ENCODE assay signal across 20 cellular contexts in the genomic region with DNA sequence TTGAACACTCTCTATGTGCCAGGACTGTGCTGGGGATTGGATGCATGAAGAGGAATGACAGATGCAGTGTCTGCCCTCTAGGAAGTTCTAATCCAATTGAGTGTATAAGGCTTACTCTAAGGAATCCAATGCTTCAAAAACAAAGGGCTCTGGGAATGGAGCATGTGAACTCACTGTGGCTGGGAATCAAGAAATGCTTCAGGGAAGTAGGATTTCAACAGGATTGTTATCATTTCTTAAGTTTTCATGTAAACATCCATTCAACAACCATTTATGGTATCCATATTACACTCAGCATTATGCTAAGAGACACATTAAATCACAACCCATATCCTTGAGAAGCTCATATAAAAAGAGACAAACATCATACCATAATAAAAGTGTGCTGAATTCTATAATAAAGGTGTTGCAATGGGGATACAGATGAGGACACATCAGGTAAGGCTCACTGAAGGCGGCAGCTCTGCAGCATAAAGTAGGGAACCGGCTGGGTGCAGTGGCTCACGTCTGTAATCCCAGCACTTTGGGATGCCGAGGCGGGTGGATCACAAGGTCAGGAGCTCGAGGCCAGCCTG. TPM values are rescaled to one million over a fixed set of nuclear protein-coding genes. Genes with fewer than 3 reads are reported as not detected.
DNase-seq lines count a peak whose midpoint lies in the region; ATAC-seq and TF ChIP-seq lines count a peak whose summit lies in the region.
"Had no signal": no experiment of that assay in that cellular context is flagged by ENCODE, and none has a peak within 500 bp of the region (broad histone marks: within the 10 kb centered on the region; RNA-seq: fewer than 3 reads in every experiment).

No MANE protein-coding gene starts in this region.

- ATAC-seq in GM18868 (IDR thresholded peaks at IDR 0.05; ENCODE audit: unreplicated experiment), result no peak
- no peak for ATAC-seq in stimulated activated naive CD8-positive, alpha-beta T cell treated with anti-CD3 and anti-CD28 coated beads, Interleukin-15, Interleukin-2, amounts not matched to agents 100 U/mL and 50 U/mL, for 24 hours
- no peak for ATAC-seq in HG02759 (IDR thresholded peaks at IDR 0.05; ENCODE audit: unreplicated experiment)
- ATAC-seq: HepG2 had no signal

- POLR2A ChIA-PET in HEK293 (lab: Yijun Ruan, JAX), result interaction anchor here (3.9 kb wide), 1 partner anchor 12 kb away, joined by 10 read pairs; the partner anchor contains the start of gene SIL1

- no peak overlapping the region for H3K27ac ChIP-seq in HEK293 (ENCODE audit: extremely low read depth, low read depth, low read length)
- H3K27ac ChIP-seq in hepatocyte, result peak overlapping the region; percentile 55
- H3K27ac ChIP-seq in caudate nucleus (ENCODE audit: low read depth, low read length), result no peak overlapping the region

- no peak overlapping the region for H3K9ac ChIP-seq in adipocyte (ENCODE audit: low read length)

- H2AFZ ChIP-seq in hepatocyte, result no peak overlapping the region

- H3K4me2 ChIP-seq in hepatocyte, result no peak overlapping the region

- H3K9me3 ChIP-seq in HEK293 (ENCODE audit: control insufficient read depth, insufficient read depth, low read depth, low read length), result no peaks in the 10 kb centered on the region
- H3K9me3 ChIP-seq in adipocyte (ENCODE audit: control insufficient read depth, low read length), result no peaks in the 10 kb centered on the region
- no peaks in the 10 kb centered on the region for H3K9me3 ChIP-seq in hepatocyte (ENCODE audit: low read depth)
- H3K9me3 ChIP-seq: Caco-2, Peyer's patch had no signal

- H3K36me3 ChIP-seq in HEK293 (ENCODE audit: control insufficient read depth in 2 of 2, insufficient read depth in 1 of 2, low read length in 2 of 2), result peaks cover 0 to 7% of the 10 kb centered on the region in 2 experiments; a peak in 2 of 3 replicates
- H3K36me3 ChIP-seq in adipocyte (ENCODE audit: control insufficient read depth, insufficient read depth, low read length, severe bottlenecking), result no peaks in the 10 kb centered on the region
- no peaks in the 10 kb centered on the region for H3K36me3 ChIP-seq in hepatocyte (replicated peaks; ENCODE audit: insufficient read depth, low read depth)
- H3K36me3 ChIP-seq: Peyer's patch had no signal

- H3K4me1 ChIP-seq in HEK293 (ENCODE audit: control insufficient read depth, insufficient read depth, low read length) (peaks cover 30% of the 10 kb centered on the region), adipocyte (ENCODE audit: control insufficient read depth, insufficient read depth, low read length) (peaks cover 39% of the 10 kb centered on the region), hepatocyte (ENCODE audit: insufficient read depth) (peaks cover 56% of the 10 kb centered on the region)

- 96% methylated on average over 6 of the region's 6 CpGs for WGBS in hepatocyte (ENCODE audit: low lambda C conversion rate, missing lambda C conversion rate)

- no peak overlapping the region for H3K4me3 ChIP-seq in HEK293 (ENCODE audit: low read depth, low read length)
- H3K4me3 ChIP-seq in adipocyte (ENCODE audit: low read length), result no peak overlapping the region
- H3K4me3 ChIP-seq in hepatocyte, result no peak overlapping the region
- H3K4me3 ChIP-seq: Peyer's patch had no signal

- TF ChIP-seq CTCF in HEK293 (tag by site-specific recombination; IDR thresholded peaks at IDR 0.05) (no peak), hepatocyte (IDR thresholded peaks at IDR 0.05; ENCODE audit: poor library complexity) (no peak)

- no peaks in the 10 kb centered on the region for H3K9me2 ChIP-seq in hepatocyte (replicated peaks; ENCODE audit: insufficient read depth)

- peak; percentile 55 for DNase-seq in adipocyte (ENCODE audit: low read depth)
- DNase-seq in hepatocyte (ENCODE audit: low spot score), result no peak
- DNase-seq in stimulated activated naive CD8-positive, alpha-beta T cell treated with anti-CD3 and anti-CD28 coated beads, Interleukin-15, Interleukin-2, amounts not matched to agents 100 U/mL and 50 U/mL, for 24 hours, result no peak
- DNase-seq in caudate nucleus (lab: John Stamatoyannopoulos, UW), result no peak
- DNase-seq: Caco-2; CD4-positive, alpha-beta T cell; DMS153; GF-D8; HFFc6; NCI-H1048; NCI-H1436; NCI-H2029; NCI-H2171; NCI-H526; NK-92 treated with Interleukin-12 subunit alpha and Interleukin-12 subunit beta, amount 100 ng/mL, for 24 hours; Peyer's patch had no signal

- CTCF ChIA-PET in HEK293 (lab: Yijun Ruan, JAX), result interaction anchor here (0.7 to 1.1 kb wide), 2 partner anchors 12 to 235 kb away, joined by 3 read pairs; no protein-coding TSS in a partner anchor

- no peaks in the 10 kb centered on the region for H4K20me1 ChIP-seq in hepatocyte (ENCODE audit: insufficient read depth, poor library complexity, severe bottlenecking)

- H3K27me3 ChIP-seq in adipocyte (replicated peaks; ENCODE audit: control insufficient read depth, insufficient read depth, low read length) (no peaks in the 10 kb centered on the region), hepatocyte (no peaks in the 10 kb centered on the region)
- H3K27me3 ChIP-seq: Peyer's patch had no signal

- peaks cover 59% of the 10 kb centered on the region for H3K79me2 ChIP-seq in hepatocyte

TF ChIP-seq in HEK293, 187 proteins besides CTCF, POLR2A, EP300 and RAD21:
- TF ChIP-seq MYNN (tag by site-specific recombination; IDR thresholded peaks at IDR 0.05; ENCODE audit: borderline replicate concordance) (peak; percentile 80), ZNF214 (tag by site-specific recombination; IDR thresholded peaks at IDR 0.05; ENCODE audit: borderline replicate concordance) (no peak)
TF ChIP-seq in HEK293: peak in this region for 1.

RNA-seq across cellular contexts. Expression of gene SIL1, which starts 11.3 kb away (rescaled TPM):
- total RNA-seq in hepatocyte, result 73.9 and 82.0 TPM in 2 replicates
- 176 and 197 TPM in 2 replicates for polyA plus RNA-seq in hepatocyte
